In genomic region chr2:205714058-205714776, GRCh38 we compare ENCODE assay signal across 7 cellular contexts. TPM values are rescaled to one million over a fixed set of nuclear protein-coding genes. Genes with fewer than 3 reads are reported as not detected.
DNase-seq lines count a peak whose midpoint lies in the region; ATAC-seq and TF ChIP-seq lines count a peak whose summit lies in the region.

No MANE protein-coding gene starts in this region.

- H3K27ac ChIP-seq in mesodermal cell (ENCODE audit: low read depth, low read length, severe bottlenecking): peak overlapping the region; percentile 89
- no peak overlapping the region for H3K27ac ChIP-seq in CD4-positive, alpha-beta T cell (ENCODE audit: low read depth, low read length)

- H3K27ac Mint-ChIP-seq in activated T-helper 1 cell treated with anti-CD3 and anti-CD28 coated beads, Interleukin-12 subunit alpha, Interleukin-12 subunit beta, Interleukin-2, Interleukin-4 antibody, amounts not matched to agents 30 ng/mL and 10 ng/mL and 1 ng/mL, durations not matched to agents 14 hours and 24 hours and 36 hours: peak overlapping the region; percentile 25
- no peak overlapping the region for H3K27ac Mint-ChIP-seq in CD4-positive, alpha-beta T cell

- POLR2A ChIA-PET in CD4-positive, alpha-beta T cell (lab: Charles Lee): no interaction called here

- intact Hi-C loops in activated T-helper 1 cell treated with anti-CD3 and anti-CD28 coated beads, Interleukin-12 subunit alpha, Interleukin-12 subunit beta, Interleukin-2, Interleukin-4 antibody, amounts not matched to agents 30 ng/mL and 10 ng/mL and 1 ng/mL, durations not matched to agents 14 hours and 24 hours and 36 hours (cut with micrococcal nuclease): loop anchor here (1.0 to 5.0 kb wide), 5 partner anchors 14 to 1602 kb away; no protein-coding TSS in a partner anchor
- intact Hi-C loops in CD4-positive, alpha-beta T cell (cut with DNase I, micrococcal nuclease): no loop called here

- no peaks in the 10 kb centered on the region for H3K9me3 ChIP-seq in mesodermal cell (ENCODE audit: control insufficient read depth, low read length)
- no peaks in the 10 kb centered on the region for H3K9me3 ChIP-seq in CD4-positive, alpha-beta T cell (ENCODE audit: control insufficient read depth, low read length)

- no peak overlapping the region for H3K4me3 ChIP-seq in mesodermal cell (ENCODE audit: extremely low read depth, insufficient read depth, low read length, poor library complexity, severe bottlenecking)

- no peaks in the 10 kb centered on the region for H3K27me3 Mint-ChIP-seq in activated T-helper 1 cell treated with anti-CD3 and anti-CD28 coated beads, Interleukin-12 subunit alpha, Interleukin-12 subunit beta, Interleukin-2, Interleukin-4 antibody, amounts not matched to agents 30 ng/mL and 10 ng/mL and 1 ng/mL, durations not matched to agents 14 hours and 24 hours and 36 hours (ENCODE audit: insufficient read depth)
- H3K27me3 Mint-ChIP-seq in CD4-positive, alpha-beta T cell: peaks cover 6% of the 10 kb centered on the region

- TF ChIP-seq CTCF in CD4-positive, alpha-beta T cell (IDR thresholded peaks at IDR 0.05): no peak

- CTCF ChIA-PET in CD4-positive, alpha-beta T cell (lab: Charles Lee): no interaction called here

- peaks cover 53% of the 10 kb centered on the region for H3K4me1 ChIP-seq in mesodermal cell (ENCODE audit: control insufficient read depth, insufficient read depth, low read length, poor library complexity, severe bottlenecking)

- H3K4me3 Mint-ChIP-seq in activated T-helper 1 cell treated with anti-CD3 and anti-CD28 coated beads, Interleukin-12 subunit alpha, Interleukin-12 subunit beta, Interleukin-2, Interleukin-4 antibody, amounts not matched to agents 30 ng/mL and 10 ng/mL and 1 ng/mL, durations not matched to agents 14 hours and 24 hours and 36 hours: peak overlapping the region; percentile 5
- H3K4me3 Mint-ChIP-seq in CD4-positive, alpha-beta T cell: no peak overlapping the region

- peaks cover 78% of the 10 kb centered on the region for H3K4me1 Mint-ChIP-seq in activated T-helper 1 cell treated with anti-CD3 and anti-CD28 coated beads, Interleukin-12 subunit alpha, Interleukin-12 subunit beta, Interleukin-2, Interleukin-4 antibody, amounts not matched to agents 30 ng/mL and 10 ng/mL and 1 ng/mL, durations not matched to agents 14 hours and 24 hours and 36 hours (ENCODE audit: low read depth)
- no peaks in the 10 kb centered on the region for H3K4me1 Mint-ChIP-seq in CD4-positive, alpha-beta T cell (ENCODE audit: low read depth)

- no peak for DNase-seq in activated T-helper 1 cell treated with anti-CD3 and anti-CD28 coated beads, Interleukin-12 subunit alpha, Interleukin-12 subunit beta, Interleukin-2, Interleukin-4 antibody, amounts not matched to agents 30 ng/mL and 10 ng/mL and 1 ng/mL, durations not matched to agents 14 hours and 24 hours and 36 hours (ENCODE audit: low spot score)
- no peak for DNase-seq in NCI-H1436 (lab: John Stamatoyannopoulos, UW)
- DNase-seq in CD4-positive, alpha-beta T cell: no peak
- DNase-seq in DMS114 treated with DMSO at 0.1 percent for 48 hours (lab: John Stamatoyannopoulos, UW; ENCODE audit: unreplicated experiment): no peak

- ATAC-seq in GM19328 (IDR thresholded peaks at IDR 0.05; ENCODE audit: unreplicated experiment) (peak; percentile 68), HG03039 (IDR thresholded peaks at IDR 0.05; ENCODE audit: unreplicated experiment) (peak; percentile 81)
- no peak for ATAC-seq in CD4-positive, alpha-beta T cell (ENCODE audit: poor library complexity)

- WGBS in mesodermal cell (ENCODE audit: insufficient coverage in 2 of 2), 2 experiments: 73 to 75% methylated on average over 2 of the region's 5 CpGs

- no peaks in the 10 kb centered on the region for H3K27me3 ChIP-seq in CD4-positive, alpha-beta T cell (ENCODE audit: control insufficient read depth, insufficient read depth, low read length)

- H3K36me3 Mint-ChIP-seq in activated T-helper 1 cell treated with anti-CD3 and anti-CD28 coated beads, Interleukin-12 subunit alpha, Interleukin-12 subunit beta, Interleukin-2, Interleukin-4 antibody, amounts not matched to agents 30 ng/mL and 10 ng/mL and 1 ng/mL, durations not matched to agents 14 hours and 24 hours and 36 hours (ENCODE audit: low read depth): peaks cover 11% of the 10 kb centered on the region
- no peaks in the 10 kb centered on the region for H3K36me3 Mint-ChIP-seq in CD4-positive, alpha-beta T cell (ENCODE audit: low read depth)

- H3K36me3 ChIP-seq in mesodermal cell (ENCODE audit: control insufficient read depth, insufficient read depth, low read length): peaks cover 63% of the 10 kb centered on the region

- H3K9me3 Mint-ChIP-seq in activated T-helper 1 cell treated with anti-CD3 and anti-CD28 coated beads, Interleukin-12 subunit alpha, Interleukin-12 subunit beta, Interleukin-2, Interleukin-4 antibody, amounts not matched to agents 30 ng/mL and 10 ng/mL and 1 ng/mL, durations not matched to agents 14 hours and 24 hours and 36 hours: no peaks in the 10 kb centered on the region
- no peaks in the 10 kb centered on the region for H3K9me3 Mint-ChIP-seq in CD4-positive, alpha-beta T cell

RNA-seq across cellular contexts. Expression of gene NRP2, which starts 31.9 kb away (rescaled TPM):
- total RNA-seq in activated T-helper 1 cell treated with anti-CD3 and anti-CD28 coated beads, Interleukin-12 subunit alpha, Interleukin-12 subunit beta, Interleukin-2, Interleukin-4 antibody, amounts not matched to agents 30 ng/mL and 10 ng/mL and 1 ng/mL, durations not matched to agents 14 hours and 24 hours and 36 hours: 56.9 and 64.0 TPM in 2 replicates
- 195 TPM for polyA plus RNA-seq in mesodermal cell (2013, experiment 1 of 2)
- 172 TPM for polyA plus RNA-seq in mesodermal cell (2013, experiment 2 of 2)
- under 1 TPM in 1 of 2 experiments, not detected in 1; 0.19 TPM for total RNA-seq in CD4-positive, alpha-beta T cell

Comparison
In these comparisons a context has a peak if more than half of its experiments do, and no peak if none do; other contexts are left out.
1. RNA of gene NRP2, which starts 31.9 kb away (total RNA-seq): 56.9 to 64.0 TPM in activated T-helper 1 cell treated with anti-CD3 and anti-CD28 coated beads, Interleukin-12 subunit alpha, Interleukin-12 subunit beta, Interleukin-2, Interleukin-4 antibody, amounts not matched to agents 30 ng/mL and 10 ng/mL and 1 ng/mL, durations not matched to agents 14 hours and 24 hours and 36 hours; 0.19 TPM in CD4-positive, alpha-beta T cell; every median in the first group is over 10 times any median in the second.